Comparison of ENCODE assay signal across 26 cellular contexts in genomic region chr5:29231153-29231552, GRCh38.
A peak's percentile ranks its signal among the peaks of the same experiment; 100 is the strongest.
DNase-seq lines count a peak whose midpoint lies in the region; ATAC-seq, FAIRE-seq and TF ChIP-seq lines count a peak whose summit lies in the region.
"Had no signal": no experiment of that assay in that cellular context is flagged by ENCODE, and none has a peak within 500 bp of the region (broad histone marks: within the 10 kb centered on the region; RNA-seq: fewer than 3 reads in every experiment).

No MANE protein-coding gene starts in this region.

- no peak overlapping the region for H2AFZ ChIP-seq in IMR-90 (replicated peaks; ENCODE audit: low read length, poor library complexity)
- no peak overlapping the region for H2AFZ ChIP-seq in K562 (ENCODE audit: low read depth, low read length)
- H2AFZ ChIP-seq in neural progenitor cell (replicated peaks), result no peak overlapping the region

- H3K18ac ChIP-seq in IMR-90 (ENCODE audit: low read depth, low read length), result no peak overlapping the region

- H3K9me1 ChIP-seq in IMR-90 (ENCODE audit: insufficient read depth, low read length) (no peaks in the 10 kb centered on the region), K562 (ENCODE audit: control insufficient read depth, insufficient read depth, low read length) (no peaks in the 10 kb centered on the region)

- H3K4me1 Mint-ChIP-seq in neural progenitor cell, result peaks cover 7% of the 10 kb centered on the region
- H3K4me1 Mint-ChIP-seq in activated T-helper 2 cell treated with anti-CD3 and anti-CD28 coated beads, Interferon-gamma antibody, Interleukin-2, Interleukin-4, amounts not matched to agents 10 μg/mL and 5 μg/mL and 100 μg/mL, durations not matched to agents 14 hours and 24 hours and 36 hours (ENCODE audit: low read depth), result no peaks in the 10 kb centered on the region
- H3K4me1 Mint-ChIP-seq: B cell had no signal

- TF ChIP-seq POLR2A in A549 (IDR thresholded peaks at IDR 0.05; ENCODE audit: low read length), result no peak
- TF ChIP-seq POLR2A in IMR-90 (IDR thresholded peaks at IDR 0.05; ENCODE audit: low read depth, low read length), result no peak
- no peak for TF ChIP-seq POLR2A in K562 (conservative IDR thresholded peaks at IDR 0.05)

- intact Hi-C loops in IMR-90 (cut with micrococcal nuclease), result no loop called here
- intact Hi-C loops in K562 (cut with micrococcal nuclease), result no loop called here
- intact Hi-C loops in activated T-helper 2 cell treated with anti-CD3 and anti-CD28 coated beads, Interferon-gamma antibody, Interleukin-2, Interleukin-4, amounts not matched to agents 10 μg/mL and 5 μg/mL and 100 μg/mL, durations not matched to agents 14 hours and 24 hours and 36 hours (cut with micrococcal nuclease), result no loop called here

- TF ChIP-seq CTCF in A549 (IDR thresholded peaks at IDR 0.05) (no peak), IMR-90 (conservative IDR thresholded peaks at IDR 0.05; ENCODE audit: low read depth, low read length) (no peak), K562 (IDR thresholded peaks at IDR 0.05 in 2 of 3, conservative IDR thresholded peaks at IDR 0.05 in 1 of 3; ENCODE audit: insufficient read depth in 2 of 3, low read depth in 1 of 3, low read length in 3 of 3) (no peak), neural progenitor cell (IDR thresholded peaks at IDR 0.05) (no peak)

- no peak overlapping the region for H2BK120ac ChIP-seq in IMR-90 (ENCODE audit: low read depth, low read length)

- no peak for TF ChIP-seq RAD21 in A549 (conservative IDR thresholded peaks at IDR 0.05 in 1 of 2, IDR thresholded peaks at IDR 0.05 in 1 of 2)
- TF ChIP-seq RAD21 in IMR-90 (IDR thresholded peaks at IDR 0.05; ENCODE audit: low read length), result no peak
- TF ChIP-seq RAD21 in K562 (CRISPR knock-in tag; conservative IDR thresholded peaks at IDR 0.05 in 1 of 2, IDR thresholded peaks at IDR 0.05 in 1 of 2), result no peak

- H3K4me1 ChIP-seq in A549, result no peaks in the 10 kb centered on the region
- no peaks in the 10 kb centered on the region for H3K4me1 ChIP-seq in IMR-90 (ENCODE audit: control insufficient read depth, insufficient read depth, low read length)
- no peaks in the 10 kb centered on the region for H3K4me1 ChIP-seq in K562 (replicated peaks in 1 of 2; ENCODE audit: control insufficient read depth in 2 of 2, insufficient read depth in 2 of 2, low read length in 2 of 2)
- peaks cover 9% of the 10 kb centered on the region for H3K4me1 ChIP-seq in neural progenitor cell
- H3K4me1 ChIP-seq: BLaER1 treated with 17β-estradiol and CSF1 and Interleukin-3, amounts not matched to agents 10 nM and 100 nM; Caco-2 had no signal

- H3K27ac Mint-ChIP-seq in neural progenitor cell, result no peak overlapping the region
- H3K27ac Mint-ChIP-seq in activated T-helper 2 cell treated with anti-CD3 and anti-CD28 coated beads, Interferon-gamma antibody, Interleukin-2, Interleukin-4, amounts not matched to agents 10 μg/mL and 5 μg/mL and 100 μg/mL, durations not matched to agents 14 hours and 24 hours and 36 hours, result no peak overlapping the region
- H3K27ac Mint-ChIP-seq: B cell; CD4-positive, alpha-beta T cell; CD8-positive, alpha-beta T cell had no signal

- H3K27ac ChIP-seq in A549 (no peak overlapping the region), IMR-90 (ENCODE audit: insufficient read depth, low read length) (no peak overlapping the region), K562 (ENCODE audit: extremely low read depth, low read depth, low read length) (no peak overlapping the region), neural progenitor cell (peak overlapping the region; percentile 32)
- H3K27ac ChIP-seq: BLaER1 treated with 17β-estradiol and CSF1 and Interleukin-3, amounts not matched to agents 10 nM and 100 nM; C4-2B had no signal

- H3K27me3 Mint-ChIP-seq in neural progenitor cell (ENCODE audit: insufficient read depth, low read depth), result peaks cover 4% of the 10 kb centered on the region
- no peaks in the 10 kb centered on the region for H3K27me3 Mint-ChIP-seq in activated T-helper 2 cell treated with anti-CD3 and anti-CD28 coated beads, Interferon-gamma antibody, Interleukin-2, Interleukin-4, amounts not matched to agents 10 μg/mL and 5 μg/mL and 100 μg/mL, durations not matched to agents 14 hours and 24 hours and 36 hours (ENCODE audit: low read depth)
- H3K27me3 Mint-ChIP-seq: B cell; CD4-positive, alpha-beta T cell had no signal

- no peak overlapping the region for H4K8ac ChIP-seq in IMR-90 (ENCODE audit: low read depth in 2 of 2, low read length in 2 of 2)

- H3K36me3 ChIP-seq in IMR-90 (ENCODE audit: control insufficient read depth, insufficient read depth, low read length) (no peaks in the 10 kb centered on the region), K562 (ENCODE audit: control insufficient read depth, insufficient read depth, low read length) (no peaks in the 10 kb centered on the region), neural progenitor cell (no peaks in the 10 kb centered on the region)
- H3K36me3 ChIP-seq: BLaER1 treated with 17β-estradiol and CSF1 and Interleukin-3, amounts not matched to agents 10 nM and 100 nM had no signal

- TF ChIP-seq EP300 in A549 (IDR thresholded peaks at IDR 0.05), result no peak
- TF ChIP-seq EP300 in K562 (IDR thresholded peaks at IDR 0.05; ENCODE audit: low read length), result no peak

- H2BK15ac ChIP-seq in IMR-90 (ENCODE audit: low read depth, low read length), result no peak overlapping the region

- H3K4me3 Mint-ChIP-seq in neural progenitor cell, result no peak overlapping the region
- no peak overlapping the region for H3K4me3 Mint-ChIP-seq in activated T-helper 2 cell treated with anti-CD3 and anti-CD28 coated beads, Interferon-gamma antibody, Interleukin-2, Interleukin-4, amounts not matched to agents 10 μg/mL and 5 μg/mL and 100 μg/mL, durations not matched to agents 14 hours and 24 hours and 36 hours (ENCODE audit: low read depth)
- H3K4me3 Mint-ChIP-seq: B cell; CD4-positive, alpha-beta T cell; CD8-positive, alpha-beta T cell had no signal

- no peak overlapping the region for H4K91ac ChIP-seq in IMR-90 (ENCODE audit: insufficient read depth, low read depth, low read length)

- no peak overlapping the region for H3K23ac ChIP-seq in IMR-90 (ENCODE audit: low read depth, low read length)

- no peak overlapping the region for H3K4me2 ChIP-seq in A549
- no peak overlapping the region for H3K4me2 ChIP-seq in IMR-90 (ENCODE audit: low read depth, low read length)
- no peak overlapping the region for H3K4me2 ChIP-seq in K562 (ENCODE audit: insufficient read depth, low read length)
- peak overlapping the region; percentile 10 for H3K4me2 ChIP-seq in neural progenitor cell
- H3K4me2 ChIP-seq: BLaER1 treated with 17β-estradiol and CSF1 and Interleukin-3, amounts not matched to agents 10 nM and 100 nM had no signal

- H3K79me2 ChIP-seq in K562 (ENCODE audit: control insufficient read depth, insufficient read depth, low read length) (no peaks in the 10 kb centered on the region), neural progenitor cell (ENCODE audit: low read depth) (no peaks in the 10 kb centered on the region)

- in situ Hi-C loops in IMR-90 (cut with MboI; ENCODE audit: low sequenced_read_pairs) (no loop called here), K562 (cut with MboI) (no loop called here)

- no peak for FAIRE-seq in A549 (lab: Jason Lieb, UNC)
- no peak for FAIRE-seq in K562 (lab: Jason Lieb, UNC)
- FAIRE-seq: GM12878, GM12892, GM18507 had no signal

- no peak for DNase-seq in A549 (ENCODE audit: low read depth in 1 of 2, low spot score in 1 of 2)
- DNase-seq in IMR-90, result no peak
- no peak for DNase-seq in K562 (ENCODE audit: extremely low read depth in 1 of 4, low spot score in 3 of 4)
- no peak for DNase-seq in neural progenitor cell (ENCODE audit: low spot score)
- DNase-seq in activated T-helper 2 cell treated with anti-CD3 and anti-CD28 coated beads, Interferon-gamma antibody, Interleukin-2, Interleukin-4, amounts not matched to agents 10 μg/mL and 5 μg/mL and 100 μg/mL, durations not matched to agents 14 hours and 24 hours and 36 hours (ENCODE audit: low spot score), result no peak
- no peak for DNase-seq in stimulated activated naive CD4-positive, alpha-beta T cell treated with Interleukin-2 at 50 U/mL for 16 hours (lab: John Stamatoyannopoulos, UW)
- no peak for DNase-seq in stimulated activated CD4-positive, alpha-beta T cell treated with anti-CD3 and anti-CD28 coated beads, Interleukin-4, amount 100 ng/mL, for 4 hours
- DNase-seq: 8988T; AML-193; Caco-2; Calu3; CD4-positive, alpha-beta T cell; CD8-positive, alpha-beta T cell; DMS 273 treated with DMSO at 0.1 percent for 48 hours; DMS153; DMS53; DMS79; DND-41; EL; GDM1 had no signal

- no peak overlapping the region for H3K14ac ChIP-seq in IMR-90 (replicated peaks; ENCODE audit: low read depth, low read length)

- H2BK5ac ChIP-seq in IMR-90 (ENCODE audit: low read depth, low read length, poor library complexity, severe bottlenecking), result no peak overlapping the region

- CTCF ChIA-PET in A549 (lab: Yijun Ruan, JAX), result no interaction called here
- CTCF ChIA-PET in IMR-90 (lab: Yijun Ruan, JAX), result no interaction called here
- CTCF ChIA-PET in K562 (lab: Yijun Ruan, JAX; ENCODE audit: low intra/inter-chr PET ratio), result no interaction called here

- H3K9me3 ChIP-seq in A549 (no peaks in the 10 kb centered on the region), IMR-90 (ENCODE audit: control insufficient read depth, insufficient read depth, low read length) (peaks cover 2% of the 10 kb centered on the region; the same call in 1 of the 2 replicates), K562 (replicated peaks; ENCODE audit: control insufficient read depth, insufficient read depth, low read depth, low read length) (no peaks in the 10 kb centered on the region; the same call in 1 of the 2 replicates), neural progenitor cell (ENCODE audit: low read depth) (no peaks in the 10 kb centered on the region)
- H3K9me3 ChIP-seq: BLaER1 treated with 17β-estradiol and CSF1 and Interleukin-3, amounts not matched to agents 10 nM and 100 nM; Caco-2 had no signal

- no peak overlapping the region for H3K56ac ChIP-seq in IMR-90 (ENCODE audit: extremely low read depth, insufficient read depth, low read length)

- H3F3A ChIP-seq in neural progenitor cell (ENCODE audit: low read depth), result no peaks in the 10 kb centered on the region

- dilution Hi-C loops in IMR-90 (cut with HindIII; ENCODE audit: low sequenced_read_pairs, unreplicated experiment), result no loop called here

- 26% methylated on average over 1 of the region's 1 CpG for WGBS in A549 (ENCODE audit: missing lambda C conversion rate)
- no CpG with 5 or more reads among the region's 1 CpG for WGBS in IMR-90 (ENCODE audit: extremely low coverage in 2 of 2, insufficient read length in 1 of 2), 2 experiments
- WGBS in K562 (ENCODE audit: insufficient coverage, low coverage, missing lambda C conversion rate), result 0% methylated on average over 1 of the region's 1 CpG

- no peaks in the 10 kb centered on the region for H3K79me1 ChIP-seq in IMR-90 (ENCODE audit: low read depth in 1 of 2, low read length in 2 of 2)

- H3K36me3 Mint-ChIP-seq in neural progenitor cell, result no peaks in the 10 kb centered on the region
- H3K36me3 Mint-ChIP-seq in activated T-helper 2 cell treated with anti-CD3 and anti-CD28 coated beads, Interferon-gamma antibody, Interleukin-2, Interleukin-4, amounts not matched to agents 10 μg/mL and 5 μg/mL and 100 μg/mL, durations not matched to agents 14 hours and 24 hours and 36 hours (ENCODE audit: low read depth), result no peaks in the 10 kb centered on the region
- H3K36me3 Mint-ChIP-seq: CD8-positive, alpha-beta T cell had no signal

- POLR2A ChIA-PET in A549 (lab: Yijun Ruan, JAX), result no interaction called here
- POLR2A ChIA-PET in IMR-90 (lab: Charles Lee; ENCODE audit: unreplicated experiment), result no interaction called here
- POLR2A ChIA-PET in K562 (lab: Yijun Ruan, JAX), result no interaction called here

- no peak overlapping the region for H4K5ac ChIP-seq in IMR-90 (ENCODE audit: low read depth, low read length)

- H4K20me1 ChIP-seq in IMR-90 (ENCODE audit: insufficient read depth, low read length) (no peaks in the 10 kb centered on the region), K562 (replicated peaks; ENCODE audit: control insufficient read depth, insufficient read depth, low read length) (no peaks in the 10 kb centered on the region), neural progenitor cell (ENCODE audit: low read depth) (no peaks in the 10 kb centered on the region)
- H4K20me1 ChIP-seq: BLaER1 treated with 17β-estradiol and CSF1 and Interleukin-3, amounts not matched to agents 10 nM and 100 nM had no signal

- H2BK20ac ChIP-seq in IMR-90 (ENCODE audit: low read depth, low read length), result no peak overlapping the region

- H3K4me3 ChIP-seq in A549 (no peak overlapping the region), IMR-90 (ENCODE audit: insufficient read depth, low read depth, low read length) (no peak overlapping the region), K562 (no peak overlapping the region), neural progenitor cell (no peak overlapping the region)
- H3K4me3 ChIP-seq: BLaER1 treated with 17β-estradiol and CSF1 and Interleukin-3, amounts not matched to agents 10 nM and 100 nM; GM12878 had no signal

- H3K27me3 ChIP-seq in IMR-90 (ENCODE audit: control insufficient read depth, insufficient read depth, low read length) (no peaks in the 10 kb centered on the region), K562 (ENCODE audit: control insufficient read depth in 2 of 2, insufficient read depth in 2 of 2, low read length in 2 of 2) (no peaks in the 10 kb centered on the region), neural progenitor cell (no peaks in the 10 kb centered on the region)
- H3K27me3 ChIP-seq: BLaER1 treated with 17β-estradiol and CSF1 and Interleukin-3, amounts not matched to agents 10 nM and 100 nM had no signal

- no peak overlapping the region for H3K4ac ChIP-seq in IMR-90 (ENCODE audit: low read depth, low read length)

- BruUV-seq in IMR-90 (replicated peaks; lab: Mats Ljungman, UMichigan) (no TSS peak), K562 (replicated peaks; lab: Mats Ljungman, UMichigan) (no TSS peak)

- no peak for ATAC-seq in A549
- no peak for ATAC-seq in IMR-90 (ENCODE audit: low read depth)
- no peak for ATAC-seq in K562
- ATAC-seq: CD8-positive, alpha-beta T cell; GM12878 had no signal

- H2AK5ac ChIP-seq in IMR-90 (ENCODE audit: low read depth, low read length), result no peak overlapping the region

- H2AK9ac ChIP-seq in IMR-90 (replicated peaks; ENCODE audit: low read depth, low read length, poor library complexity), result no peak overlapping the region

- H3K9ac ChIP-seq in IMR-90 (ENCODE audit: low read depth, low read length) (no peak overlapping the region), K562 (ENCODE audit: insufficient read depth in 1 of 2, low read depth in 2 of 2, low read length in 2 of 2) (no peak overlapping the region), neural progenitor cell (no peak overlapping the region)
- H3K9ac ChIP-seq: BLaER1 treated with 17β-estradiol and CSF1 and Interleukin-3, amounts not matched to agents 10 nM and 100 nM had no signal

- H3K9me3 Mint-ChIP-seq in neural progenitor cell, result no peaks in the 10 kb centered on the region
- H3K9me3 Mint-ChIP-seq in activated T-helper 2 cell treated with anti-CD3 and anti-CD28 coated beads, Interferon-gamma antibody, Interleukin-2, Interleukin-4, amounts not matched to agents 10 μg/mL and 5 μg/mL and 100 μg/mL, durations not matched to agents 14 hours and 24 hours and 36 hours, result peaks cover 33% of the 10 kb centered on the region

Comparison
In these comparisons a context has a peak if more than half of its experiments do, and no peak if none do; other contexts are left out.
1. Of the 35 proteins assayed by ChIP-seq in both K562 and A549: peak only in K562: none; only in A549: none; in both: MAFK; in neither: 34.